28 cellular contexts compared by ENCODE assay signal in genomic region chr22:45067731-45068130, GRCh38. TPM values are rescaled to one million over a fixed set of nuclear protein-coding genes. Genes with fewer than 3 reads are reported as not detected.
"Had no signal": no experiment of that assay in that cellular context is flagged by ENCODE, and none has a peak within 500 bp of the region (broad histone marks: within the 10 kb centered on the region; RNA-seq: fewer than 3 reads in every experiment).

No MANE protein-coding gene starts in this region.

- H3K27me3 ChIP-seq: ascending aorta had no signal

- H3K4me3 ChIP-seq: ascending aorta, K562 had no signal

- FAIRE-seq: bronchial epithelial cell, K562 had no signal

- H3K9me3 Mint-ChIP-seq: activated CD4-positive, alpha-beta T cell treated with anti-CD3 and anti-CD28 coated beads, Interleukin-2, amount 10 ng/mL, durations not matched to agents 24 days and 14 days; activated CD8-positive, alpha-beta T cell treated with anti-CD3 and anti-CD28 coated beads for 36 hours; activated naive CD4-positive, alpha-beta T cell treated with anti-CD3 and anti-CD28 coated beads, Interleukin-2, amount 50 U/mL, for 24 hours had no signal

- DNase-seq: activated CD4-positive, alpha-beta T cell treated with anti-CD3 and anti-CD28 coated beads, Interleukin-2, amount 10 ng/mL, durations not matched to agents 24 days and 14 days; activated CD4-positive, alpha-beta T cell treated with anti-CD3 and anti-CD28 coated beads, Interleukin-2, amount 50 U/mL, for 4 hours; activated CD8-positive, alpha-beta T cell treated with anti-CD3 and anti-CD28 coated beads for 36 hours; activated gamma-delta T cell; activated naive CD4-positive, alpha-beta T cell treated with Interleukin-2 at 50 U/mL for 16 hours; activated naive CD8-positive, alpha-beta T cell treated with anti-CD3 and anti-CD28 coated beads, Interleukin-2, amount 10 ng/mL, durations not matched to agents 7 days and 5 days; activated T-cell treated with anti-CD3 and anti-CD28 coated beads, Interleukin-2, amount 50 U/mL, for 1 hour; amygdala; caudate nucleus; MV-4-11; NCI-H1092; NCI-H1436 treated with DMSO at 0.1 percent for 48 hours; NCI-H1694 treated with DMSO at 0.1 percent for 48 hours; NCI-H2029; NCI-H345; NCI-H524 treated with DMSO at 0.1 percent for 48 hours; NCI-H748 treated with DMSO at 0.1 percent for 48 hours; Right ventricle myocardium superior; SW 1271; T-helper 1 cell; T1000 had no signal

- H3K36me3 Mint-ChIP-seq: activated naive CD4-positive, alpha-beta T cell treated with anti-CD3 and anti-CD28 coated beads, Interleukin-2, amount 50 U/mL, for 24 hours; activated naive CD8-positive, alpha-beta T cell treated with anti-CD3 and anti-CD28 coated beads, Interleukin-2, amount 10 ng/mL, durations not matched to agents 7 days and 5 days; brain had no signal

- H3K9me3 ChIP-seq: ascending aorta had no signal

- H3K27ac ChIP-seq: ascending aorta had no signal

- H3K27ac Mint-ChIP-seq: activated CD4-positive, alpha-beta T cell treated with anti-CD3 and anti-CD28 coated beads, Interleukin-2, amount 10 ng/mL, durations not matched to agents 24 days and 14 days; activated CD8-positive, alpha-beta T cell treated with anti-CD3 and anti-CD28 coated beads for 36 hours; activated naive CD4-positive, alpha-beta T cell treated with anti-CD3 and anti-CD28 coated beads, Interleukin-2, amount 50 U/mL, for 24 hours; activated naive CD8-positive, alpha-beta T cell treated with anti-CD3 and anti-CD28 coated beads, Interleukin-2, amount 10 ng/mL, durations not matched to agents 7 days and 5 days; activated T-helper 2 cell treated with anti-CD3 and anti-CD28 coated beads, Interferon-gamma antibody, Interleukin-2, Interleukin-4, amounts not matched to agents 10 μg/mL and 5 μg/mL and 100 μg/mL, durations not matched to agents 14 hours and 24 hours and 36 hours; brain had no signal

- H3K36me3 ChIP-seq: ascending aorta had no signal

- H3K4me3 Mint-ChIP-seq: activated CD4-positive, alpha-beta T cell treated with anti-CD3 and anti-CD28 coated beads, Interleukin-2, amount 10 ng/mL, durations not matched to agents 24 days and 14 days; activated CD8-positive, alpha-beta T cell treated with anti-CD3 and anti-CD28 coated beads for 36 hours; activated naive CD4-positive, alpha-beta T cell treated with anti-CD3 and anti-CD28 coated beads, Interleukin-2, amount 50 U/mL, for 24 hours; activated naive CD8-positive, alpha-beta T cell treated with anti-CD3 and anti-CD28 coated beads, Interleukin-2, amount 10 ng/mL, durations not matched to agents 7 days and 5 days; brain had no signal

- H3K4me1 ChIP-seq: ascending aorta had no signal

RNA-seq across cellular contexts. Expression of gene PHF21B, which starts 57.9 kb away (rescaled TPM):
- total RNA-seq: activated naive CD8-positive, alpha-beta T cell treated with anti-CD3 and anti-CD28 coated beads, Interleukin-2, amount 10 ng/mL, durations not matched to agents 7 days and 5 days; ascending aorta; bronchial epithelial cell; K562; T-helper 2 cell treated with Interferon-gamma antibody and Interleukin-4, amounts not matched to agents 100 ng/mL and 5 ng/mL, for 36 hours had no signal
